Comparison of ENCODE assay signal across 32 cellular contexts in the genomic region with DNA sequence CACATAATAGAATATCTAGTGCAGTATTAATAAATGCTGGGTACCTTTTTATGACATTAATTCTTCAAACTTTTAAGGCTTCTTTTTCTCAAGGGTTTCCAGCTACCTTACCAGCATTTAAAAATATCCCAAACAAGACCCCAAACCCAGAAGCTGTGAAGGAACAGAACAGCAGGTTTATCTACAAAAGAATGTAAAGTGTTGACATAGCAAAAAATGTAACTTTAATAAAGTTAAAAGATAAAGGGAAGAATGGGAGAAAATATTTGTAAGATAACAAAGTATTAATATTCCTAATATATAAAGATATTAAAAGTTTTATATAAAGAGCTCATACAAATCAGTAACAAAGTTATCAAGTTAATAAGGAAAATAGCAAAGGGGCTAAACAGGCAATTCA.
"Had no signal": no experiment of that assay in that cellular context is flagged by ENCODE, and none has a peak within 500 bp of the region (broad histone marks: within the 10 kb centered on the region; RNA-seq: fewer than 3 reads in every experiment).

No MANE protein-coding gene starts in this region.

- H3K4me1 ChIP-seq: parathyroid adenoma, uterus had no signal

- H3K9me3 ChIP-seq: neutrophil, psoas muscle, spleen, suprapubic skin, testis, tibial artery, transverse colon, upper lobe of right lung, uterus had no signal

- H3K27me3 ChIP-seq: neutrophil, suprapubic skin, testis, tibial artery, transverse colon, upper lobe of right lung, uterus had no signal

- H3K79me2 ChIP-seq: parathyroid adenoma had no signal

- H3K4me2 ChIP-seq: smooth muscle cell had no signal

- H3K4me3 Mint-ChIP-seq: naive thymus-derived CD4-positive, alpha-beta T cell; natural killer cell; nephron progenitor cell; neural crest cell; stimulated activated memory B cell treated with anti-CD40 and anti-IgM and Interleukin-4, amounts not matched to agents 10 μg/mL and 1 μg/mL and 100 μg/mL, for 72 hours; stimulated activated naive CD8-positive, alpha-beta T cell treated with anti-CD3 and anti-CD28 coated beads, Interleukin-15, amount 100 ng/mL, for 72 hours; type B pancreatic cell had no signal

- H3K4me1 Mint-ChIP-seq: naive thymus-derived CD4-positive, alpha-beta T cell; natural killer cell; stimulated activated memory B cell treated with anti-CD40 and anti-IgM and Interleukin-4, amounts not matched to agents 10 μg/mL and 1 μg/mL and 100 μg/mL, for 72 hours; stimulated activated naive CD8-positive, alpha-beta T cell treated with anti-CD3 and anti-CD28 coated beads, Interleukin-15, amount 100 ng/mL, for 72 hours had no signal

- DNase-seq: naive thymus-derived CD4-positive, alpha-beta T cell; natural killer cell; nephron progenitor cell; nucleus accumbens; posterior cingulate gyrus; psoas muscle; right cardiac atrium; spleen; stimulated activated CD4-positive, alpha-beta T cell treated with anti-CD3 and anti-CD28 coated beads, Interleukin-12 subunit alpha, Interleukin-12 subunit beta, amount 100 ng/mL, for 4 hours; stimulated activated CD4-positive, alpha-beta T cell treated with anti-CD3 and anti-CD28 coated beads, Interleukin-1b, Interleukin-23, amount 100 ng/mL, for 48 hours; stimulated activated CD4-positive, alpha-beta T cell treated with anti-CD3 and anti-CD28 coated beads, Interleukin-4, amount 100 ng/mL, for 1 hour; stimulated activated CD4-positive, alpha-beta T cell treated with anti-CD3 and anti-CD28 coated beads, Interleukin-4, amount 100 ng/mL, for 4 hours; stimulated activated CD8-positive, alpha-beta memory T cell treated with anti-CD3 and anti-CD28 coated beads, Interleukin-4, amount 100 ng/mL, for 48 hours; stimulated activated naive CD4-positive, alpha-beta T cell; stimulated activated naive CD8-positive, alpha-beta T cell treated with anti-CD3 and anti-CD28 coated beads, Interleukin-15, amount 100 ng/mL, for 72 hours; stimulated activated naive CD8-positive, alpha-beta T cell treated with anti-CD3 and anti-CD28 coated beads, Interleukin-15, Interleukin-2, amounts not matched to agents 100 U/mL and 50 U/mL, for 24 hours; substantia nigra; testis; tibial artery; transverse colon; upper lobe of right lung; uterus had no signal

- H2AFZ ChIP-seq: parathyroid adenoma had no signal

- H3K36me3 ChIP-seq: neutrophil, spleen, suprapubic skin, tibial artery, transverse colon, upper lobe of right lung, uterus had no signal

- H3K9ac ChIP-seq: parathyroid adenoma had no signal

- H3K36me3 Mint-ChIP-seq: naive thymus-derived CD4-positive, alpha-beta T cell; natural killer cell; stimulated activated memory B cell treated with anti-CD40 and anti-IgM and Interleukin-4, amounts not matched to agents 10 μg/mL and 1 μg/mL and 100 μg/mL, for 72 hours had no signal

- ATAC-seq: naive thymus-derived CD4-positive, alpha-beta T cell; natural killer cell; psoas muscle; right cardiac atrium; sciatic nerve; stimulated activated memory B cell treated with anti-CD40 and anti-IgM and Interleukin-4, amounts not matched to agents 10 μg/mL and 1 μg/mL and 100 μg/mL, for 72 hours; stimulated activated naive CD8-positive, alpha-beta T cell treated with anti-CD3 and anti-CD28 coated beads, Interleukin-15, amount 100 ng/mL, for 72 hours; stimulated activated naive CD8-positive, alpha-beta T cell treated with anti-CD3 and anti-CD28 coated beads, Interleukin-15, Interleukin-2, amounts not matched to agents 100 U/mL and 50 U/mL, for 24 hours; upper lobe of right lung had no signal

- H3K27me3 Mint-ChIP-seq: type B pancreatic cell had no signal

- H3K9me3 Mint-ChIP-seq: natural killer cell; neural crest cell; stimulated activated memory B cell treated with anti-CD40 and anti-IgM and Interleukin-4, amounts not matched to agents 10 μg/mL and 1 μg/mL and 100 μg/mL, for 72 hours; stimulated activated naive CD8-positive, alpha-beta T cell treated with anti-CD3 and anti-CD28 coated beads, Interleukin-15, amount 100 ng/mL, for 72 hours had no signal

- H3K27ac ChIP-seq: neutrophil, parathyroid adenoma, psoas muscle, skin epidermis, spleen, suprapubic skin, testis, tibial artery, transverse colon, upper lobe of right lung, uterus had no signal

- H3K4me3 ChIP-seq: psoas muscle, skin epidermis, smooth muscle cell, spleen, suprapubic skin, testis, tibial artery, transverse colon, upper lobe of right lung, uterus had no signal

- H3K27ac Mint-ChIP-seq: naive thymus-derived CD4-positive, alpha-beta T cell; natural killer cell; nephron progenitor cell; progenitor cell of endocrine pancreas; stimulated activated memory B cell treated with anti-CD40 and anti-IgM and Interleukin-4, amounts not matched to agents 10 μg/mL and 1 μg/mL and 100 μg/mL, for 72 hours; stimulated activated naive CD8-positive, alpha-beta T cell treated with anti-CD3 and anti-CD28 coated beads, Interleukin-15, amount 100 ng/mL, for 72 hours; type B pancreatic cell had no signal
